Comparison of ENCODE assay signal across 12 cellular contexts in the genomic region with DNA sequence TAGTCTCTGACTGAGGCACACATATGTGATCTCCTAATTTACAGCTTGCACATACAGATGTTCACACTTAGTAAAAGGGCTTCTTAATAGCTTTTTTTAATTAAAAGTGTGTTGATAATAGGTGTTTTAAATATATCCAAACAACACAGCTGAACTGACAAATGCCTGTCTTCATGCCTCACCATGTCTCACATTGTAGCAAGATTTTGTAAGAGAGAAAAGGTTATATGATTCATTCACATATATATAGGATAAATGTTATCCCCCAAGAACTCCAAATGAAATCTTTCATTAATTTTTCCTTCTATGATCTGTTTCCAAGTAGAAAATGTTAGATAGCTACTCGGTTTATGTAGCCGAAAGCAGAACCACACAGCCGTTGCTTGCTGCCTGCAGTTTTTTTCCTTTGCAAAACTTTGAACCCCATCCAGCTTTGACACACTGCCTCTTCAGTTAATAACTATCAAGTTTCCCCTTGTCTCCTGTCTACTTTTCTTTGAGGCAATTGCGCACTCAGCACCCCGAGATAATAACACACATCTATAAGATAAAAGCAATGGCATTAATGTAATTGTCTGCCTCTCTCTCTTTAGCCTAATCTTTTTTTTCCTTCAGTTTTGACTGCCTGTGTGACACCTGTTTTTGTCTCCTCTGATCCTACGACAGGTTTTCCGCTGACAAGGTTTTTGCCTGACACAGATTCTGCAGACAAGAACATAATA.
DNase-seq lines count a peak whose midpoint lies in the region; TF ChIP-seq lines count a peak whose summit lies in the region.
"Had no signal": no experiment of that assay in that cellular context is flagged by ENCODE, and none has a peak within 500 bp of the region (broad histone marks: within the 10 kb centered on the region; RNA-seq: fewer than 3 reads in every experiment).

No MANE protein-coding gene starts in this region.

- H3K4me2 ChIP-seq in parathyroid adenoma (ENCODE audit: low read length), result peak overlapping the region; percentile 34

- H3K79me2 ChIP-seq in parathyroid adenoma, result no peaks in the 10 kb centered on the region

- H3K9me3 ChIP-seq in HEK293 (ENCODE audit: control insufficient read depth, insufficient read depth, low read depth, low read length) (no peaks in the 10 kb centered on the region), parathyroid adenoma (ENCODE audit: control insufficient read depth, low read length) (no peaks in the 10 kb centered on the region)

- TF ChIP-seq CTCF in HEK293 (tag by site-specific recombination; IDR thresholded peaks at IDR 0.05), result no peak
- no peak for TF ChIP-seq CTCF in fibroblast of the aortic adventitia (IDR thresholded peaks at IDR 0.05; ENCODE audit: insufficient read depth, low read length)
- TF ChIP-seq CTCF in parathyroid adenoma (IDR thresholded peaks at IDR 0.05), result no peak

- POLR2A ChIA-PET in HEK293 (lab: Yijun Ruan, JAX), result no interaction called here

- CTCF ChIA-PET in HEK293 (lab: Yijun Ruan, JAX), result no interaction called here

- no peak overlapping the region for H3K4me3 ChIP-seq in HEK293 (ENCODE audit: low read depth, low read length)
- no peak overlapping the region for H3K4me3 ChIP-seq in fibroblast of the aortic adventitia (ENCODE audit: low read depth, low read length)
- H3K4me3 ChIP-seq in parathyroid adenoma (ENCODE audit: low read depth, low read length), result peak overlapping the region; percentile 7

- no peaks in the 10 kb centered on the region for H3K27me3 ChIP-seq in parathyroid adenoma (ENCODE audit: control insufficient read depth, insufficient read depth, low read length)

- H3K36me3 ChIP-seq in HEK293 (ENCODE audit: control insufficient read depth in 2 of 2, insufficient read depth in 1 of 2, low read length in 2 of 2) (no peaks in the 10 kb centered on the region), parathyroid adenoma (ENCODE audit: control insufficient read depth, insufficient read depth, low read length) (no peaks in the 10 kb centered on the region)

- DNase-seq in NCI-H69 (lab: John Stamatoyannopoulos, UW) (peak; percentile 75), fibroblast of the aortic adventitia (ENCODE audit: low read depth) (peak; percentile 43), NCI-H774 (lab: John Stamatoyannopoulos, UW) (no peak), glomerular visceral epithelial cell (ENCODE audit: extremely low spot score) (no peak), NCI-H187 treated with DMSO at 0.1 percent for 48 hours (lab: John Stamatoyannopoulos, UW) (no peak)
- DNase-seq in central memory CD4-positive, alpha-beta T cell, result no peak
- DNase-seq: activated gamma-delta T cell, C1 segment of cervical spinal cord, kidney glomerular epithelial cell, NCI-H748 treated with DMSO at 0.1 percent for 48 hours had no signal

- peaks cover 21% of the 10 kb centered on the region for H3K4me1 ChIP-seq in HEK293 (ENCODE audit: control insufficient read depth, insufficient read depth, low read length)
- H3K4me1 ChIP-seq in parathyroid adenoma, result no peaks in the 10 kb centered on the region

- H3K9ac ChIP-seq in parathyroid adenoma, result no peak overlapping the region

- H3K27ac ChIP-seq in HEK293 (ENCODE audit: extremely low read depth, low read depth, low read length), result no peak overlapping the region
- H3K27ac ChIP-seq in parathyroid adenoma, result no peak overlapping the region

- H2AFZ ChIP-seq in parathyroid adenoma, result no peak overlapping the region

TF ChIP-seq in HEK293, 187 proteins besides CTCF, POLR2A, EP300 and RAD21:
- peak; percentile 55; the same call in 1 of the 2 replicates for TF ChIP-seq FEZF1 (tag by site-specific recombination; IDR thresholded peaks at IDR 0.05)
- TF ChIP-seq OSR2 (tag by site-specific recombination; IDR thresholded peaks at IDR 0.05), result peak; percentile 47; the same call in 1 of the 2 replicates
- peak; percentile 7; the same call in 1 of the 2 replicates for TF ChIP-seq ZBTB44 (tag by site-specific recombination; IDR thresholded peaks at IDR 0.05)
- TF ChIP-seq ZNF404 (tag by site-specific recombination; IDR thresholded peaks at IDR 0.05), result no peak
- peak; percentile 75 for TF ChIP-seq SCRT1 (tag by site-specific recombination; IDR thresholded peaks at IDR 0.05; ENCODE audit: borderline replicate concordance)
- TF ChIP-seq ZXDB (tag by site-specific recombination; IDR thresholded peaks at IDR 0.05), result 0 out of 2 replicates have a peak, but pooled peaks have one; percentile 41
- peak; percentile 81 for TF ChIP-seq SP7 (tag by site-specific recombination; IDR thresholded peaks at IDR 0.05)
- peak; percentile 39 for TF ChIP-seq PRDM6 (tag by site-specific recombination; IDR thresholded peaks at IDR 0.05)
- TF ChIP-seq ZNF549 (tag by site-specific recombination; IDR thresholded peaks at IDR 0.05), result no peak
- TF ChIP-seq, protein P1, sequence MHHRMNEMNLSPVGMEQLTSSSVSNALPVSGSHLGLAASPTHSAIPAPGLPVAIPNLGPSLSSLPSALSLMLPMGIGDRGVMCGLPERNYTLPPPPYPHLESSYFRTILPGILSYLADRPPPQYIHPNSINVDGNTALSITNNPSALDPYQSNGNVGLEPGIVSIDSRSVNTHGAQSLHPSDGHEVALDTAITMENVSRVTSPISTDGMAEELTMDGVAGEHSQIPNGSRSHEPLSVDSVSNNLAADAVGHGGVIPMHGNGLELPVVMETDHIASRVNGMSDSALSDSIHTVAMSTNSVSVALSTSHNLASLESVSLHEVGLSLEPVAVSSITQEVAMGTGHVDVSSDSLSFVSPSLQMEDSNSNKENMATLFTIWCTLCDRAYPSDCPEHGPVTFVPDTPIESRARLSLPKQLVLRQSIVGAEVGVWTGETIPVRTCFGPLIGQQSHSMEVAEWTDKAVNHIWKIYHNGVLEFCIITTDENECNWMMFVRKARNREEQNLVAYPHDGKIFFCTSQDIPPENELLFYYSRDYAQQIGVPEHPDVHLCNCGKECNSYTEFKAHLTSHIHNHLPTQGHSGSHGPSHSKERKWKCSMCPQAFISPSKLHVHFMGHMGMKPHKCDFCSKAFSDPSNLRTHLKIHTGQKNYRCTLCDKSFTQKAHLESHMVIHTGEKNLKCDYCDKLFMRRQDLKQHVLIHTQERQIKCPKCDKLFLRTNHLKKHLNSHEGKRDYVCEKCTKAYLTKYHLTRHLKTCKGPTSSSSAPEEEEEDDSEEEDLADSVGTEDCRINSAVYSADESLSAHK (tag by site-specific recombination; IDR thresholded peaks at IDR 0.05), result 0 out of 2 replicates have a peak, but pooled peaks have one; percentile 10
- no peak for TF ChIP-seq ZNF311 (tag by site-specific recombination; IDR thresholded peaks at IDR 0.05; ENCODE audit: borderline replicate concordance)
- no peak for TF ChIP-seq ZSCAN30 (tag by site-specific recombination; IDR thresholded peaks at IDR 0.05)
- peak; percentile 68 for TF ChIP-seq ZNF843 (tag by site-specific recombination; IDR thresholded peaks at IDR 0.05)
- TF ChIP-seq PRDM1 (tag by site-specific recombination; IDR thresholded peaks at IDR 0.05), result no peak
- TF ChIP-seq EGR2 (tag by site-specific recombination; IDR thresholded peaks at IDR 0.05; ENCODE audit: low read depth), result no peak

Comparison
In these comparisons a context has a peak if more than half of its experiments do, and no peak if none do; other contexts are left out.
1. DNase-seq: peak in NCI-H69 (single experiment) and fibroblast of the aortic adventitia (single experiment); none in NCI-H774 (single experiment), central memory CD4-positive, alpha-beta T cell (single experiment), glomerular visceral epithelial cell (single experiment) and NCI-H187 treated with DMSO at 0.1 percent for 48 hours (single experiment).